In genomic region chr18:55508637-55509036, GRCh38 we compare ENCODE assay signal across 18 cellular contexts.
DNase-seq lines count a peak whose midpoint lies in the region; ATAC-seq and TF ChIP-seq lines count a peak whose summit lies in the region.
"Had no signal": no experiment of that assay in that cellular context is flagged by ENCODE, and none has a peak within 500 bp of the region (broad histone marks: within the 10 kb centered on the region; RNA-seq: fewer than 3 reads in every experiment).

No MANE protein-coding gene starts in this region.

- H2AFZ ChIP-seq in mesenchymal stem cell (ENCODE audit: low read depth, low read length) = no peak overlapping the region

- H3K14ac ChIP-seq in mesenchymal stem cell (ENCODE audit: low read length in 2 of 2) = no peak overlapping the region

- CTCF ChIA-PET in WTC11 (lab: Charles Lee) = interaction anchor here (0.9 kb wide), 1 partner anchor 273 kb away, joined by 3 read pairs; no protein-coding TSS in a partner anchor

- H2BK5ac ChIP-seq in mesenchymal stem cell (ENCODE audit: low read depth, low read length, poor library complexity, severe bottlenecking) = no peak overlapping the region

- H3K36me3 ChIP-seq in HUES6 (ENCODE audit: control insufficient read depth, insufficient read depth, low read length) (no peaks in the 10 kb centered on the region), mesenchymal stem cell (ENCODE audit: control insufficient read depth in 1 of 2, insufficient read depth in 2 of 2, low read depth in 1 of 2, low read length in 2 of 2) (no peaks in the 10 kb centered on the region), testis (ENCODE audit: low read depth, missing control alignments) (no peaks in the 10 kb centered on the region)
- H3K36me3 ChIP-seq: esophagus squamous epithelium had no signal

- H3K79me1 ChIP-seq in mesenchymal stem cell (replicated peaks; ENCODE audit: low read length, poor library complexity, severe bottlenecking) = peaks cover 20% of the 10 kb centered on the region

- H3K4ac ChIP-seq in mesenchymal stem cell (ENCODE audit: low read depth in 1 of 2, low read length in 2 of 2) = no peak overlapping the region

- no peak for TF ChIP-seq CTCF in WTC11 (IDR thresholded peaks at IDR 0.05)
- no peak for TF ChIP-seq CTCF in testis (IDR thresholded peaks at IDR 0.05)

- H3K4me3 Mint-ChIP-seq in WTC11 = no peak overlapping the region
- H3K4me3 Mint-ChIP-seq: activated T-cell treated with anti-CD3 and anti-CD28 coated beads, Interleukin-2, amount 50 U/mL, for 24 hours had no signal

- no peak overlapping the region for H2BK120ac ChIP-seq in mesenchymal stem cell (ENCODE audit: low read depth, low read length)

- no peak overlapping the region for H3K18ac ChIP-seq in mesenchymal stem cell (ENCODE audit: low read depth in 1 of 2, low read length in 2 of 2)

- no peak overlapping the region for H3K23ac ChIP-seq in mesenchymal stem cell (ENCODE audit: low read length in 2 of 2)

- no peak overlapping the region for H2BK15ac ChIP-seq in mesenchymal stem cell (ENCODE audit: low read depth, poor library complexity, severe bottlenecking)

- H3K4me3 ChIP-seq in HUES6 (ENCODE audit: low read depth, low read length) (no peak overlapping the region), mesenchymal stem cell (ENCODE audit: insufficient read depth in 1 of 2, low read depth in 1 of 2, low read length in 2 of 2) (peak overlapping the region in 1 of 2 experiments; percentile 64), testis (no peak overlapping the region)

- no peak overlapping the region for H2BK12ac ChIP-seq in mesenchymal stem cell (ENCODE audit: low read length in 2 of 2)

- H3K9me3 ChIP-seq in HUES6 (ENCODE audit: control insufficient read depth, insufficient read depth, low read depth, low read length) = no peaks in the 10 kb centered on the region
- no peaks in the 10 kb centered on the region for H3K9me3 ChIP-seq in mesenchymal stem cell (ENCODE audit: control insufficient read depth, low read length)
- no peaks in the 10 kb centered on the region for H3K9me3 ChIP-seq in testis
- H3K9me3 ChIP-seq: esophagus squamous epithelium had no signal

- H3K9ac ChIP-seq in HUES6 (ENCODE audit: low read length) = no peak overlapping the region
- peak overlapping the region; percentile 93 for H3K9ac ChIP-seq in mesenchymal stem cell (ENCODE audit: low read length)

- DNase-seq in WTC11 (ENCODE audit: low spot score) = no peak
- no peak for DNase-seq in mesenchymal stem cell
- no peak for DNase-seq in testis
- no peak for DNase-seq in LoVo (ENCODE audit: low spot score)
- DNase-seq in T-helper 2 cell = no peak
- DNase-seq: activated CD4-positive, alpha-beta T cell treated with anti-CD3 and anti-CD28 coated beads, Interleukin-2, amount 50 U/mL, for 48 hours; activated T-cell treated with anti-CD3 and anti-CD28 coated beads, Interleukin-2, amount 50 U/mL, for 24 hours; DMS153; esophagus squamous epithelium; HCEC 1CT; NCI-H1417; stimulated activated CD4-positive, alpha-beta T cell treated with anti-CD3 and anti-CD28 coated beads, Interleukin-4, amount 100 ng/mL, for 1 hour; substantia nigra; T-helper 1 cell had no signal

- H4K8ac ChIP-seq in mesenchymal stem cell (ENCODE audit: low read length) = no peak overlapping the region

- POLR2A ChIA-PET in WTC11 (lab: Charles Lee) = no interaction called here

- H3K4me1 ChIP-seq in HUES6 (ENCODE audit: control insufficient read depth, insufficient read depth, low read length) (peaks cover 42% of the 10 kb centered on the region), mesenchymal stem cell (ENCODE audit: control insufficient read depth, insufficient read depth, low read depth, low read length) (no peaks in the 10 kb centered on the region), testis (peaks cover 27% of the 10 kb centered on the region)

- intact Hi-C loops in testis (cut with DNase I; ENCODE audit: low total_unique reads) = no loop called here

- ATAC-seq in WTC11 = no peak
- no peak for ATAC-seq in GM18505 (IDR thresholded peaks at IDR 0.05; ENCODE audit: unreplicated experiment)
- ATAC-seq: activated naive CD4-positive, alpha-beta T cell treated with anti-CD3 and anti-CD28 coated beads, Interleukin-2, amount 50 U/mL, for 72 hours had no signal

- H3K27me3 ChIP-seq in HUES6 (ENCODE audit: control insufficient read depth, insufficient read depth, low read length) (no peaks in the 10 kb centered on the region), mesenchymal stem cell (ENCODE audit: control insufficient read depth in 1 of 2, insufficient read depth in 1 of 2, low read length in 2 of 2) (no peaks in the 10 kb centered on the region), testis (no peaks in the 10 kb centered on the region)
- H3K27me3 ChIP-seq: esophagus squamous epithelium had no signal

- H3K36me3 Mint-ChIP-seq in WTC11 = no peaks in the 10 kb centered on the region
- H3K36me3 Mint-ChIP-seq: activated naive CD4-positive, alpha-beta T cell treated with anti-CD3 and anti-CD28 coated beads, Interleukin-2, amount 50 U/mL, for 72 hours had no signal

- no peak overlapping the region for H3K4me2 ChIP-seq in mesenchymal stem cell (ENCODE audit: low read length, poor library complexity, severe bottlenecking)

- peak overlapping the region; percentile 80 for H3K27ac Mint-ChIP-seq in WTC11
- H3K27ac Mint-ChIP-seq: activated naive CD4-positive, alpha-beta T cell treated with anti-CD3 and anti-CD28 coated beads, Interleukin-2, amount 50 U/mL, for 72 hours; activated T-cell treated with anti-CD3 and anti-CD28 coated beads, Interleukin-2, amount 50 U/mL, for 24 hours had no signal

- TF ChIP-seq POLR2A in testis (IDR thresholded peaks at IDR 0.05) = no peak
- TF ChIP-seq POLR2A in GM18505 (IDR thresholded peaks at IDR 0.05; ENCODE audit: borderline replicate concordance, extremely low read depth, insufficient read depth, insufficient read length) = no peak

- H3K27me3 Mint-ChIP-seq in WTC11 (ENCODE audit: low read depth) = no peaks in the 10 kb centered on the region

- H3K27ac ChIP-seq in HUES6 (ENCODE audit: low read depth, low read length) (0 out of 2 replicates have a peak overlapping the region, but pooled peaks have one; percentile 13), mesenchymal stem cell (ENCODE audit: low read length, poor library complexity, severe bottlenecking) (no peak overlapping the region), testis (peak overlapping the region; percentile 59 to 83)
- H3K27ac ChIP-seq: C4-2B had no signal

- H3K9me3 Mint-ChIP-seq in WTC11 = no peaks in the 10 kb centered on the region
- H3K9me3 Mint-ChIP-seq: activated naive CD4-positive, alpha-beta T cell treated with anti-CD3 and anti-CD28 coated beads, Interleukin-2, amount 50 U/mL, for 72 hours; activated T-cell treated with anti-CD3 and anti-CD28 coated beads, Interleukin-2, amount 50 U/mL, for 24 hours had no signal

- no peak overlapping the region for H4K91ac ChIP-seq in mesenchymal stem cell (ENCODE audit: low read length)

- H2AK5ac ChIP-seq in mesenchymal stem cell (ENCODE audit: low read length, severe bottlenecking) = no peak overlapping the region

- peaks cover 69% of the 10 kb centered on the region for H3K4me1 Mint-ChIP-seq in WTC11

- 65% methylated on average over 2 of the region's 5 CpGs for WGBS in mesenchymal stem cell
- WGBS in testis, 2 donors = 46 to 54% methylated on average over 5 of the region's 5 CpGs

TF ChIP-seq in WTC11, 78 proteins besides CTCF, POLR2A, EP300 and RAD21:
- TF ChIP-seq STAT6 (CRISPR knock-in tag; conservative IDR thresholded peaks at IDR 0.05; ENCODE audit: low read depth) (no peak), IRF2 (CRISPR knock-in tag; IDR thresholded peaks at IDR 0.05; ENCODE audit: borderline replicate concordance, low read depth) (no peak), IRF1 (CRISPR knock-in tag; IDR thresholded peaks at IDR 0.05) (no peak), JAZF1 (CRISPR knock-in tag; IDR thresholded peaks at IDR 0.05) (no peak), ATF2 (CRISPR knock-in tag; IDR thresholded peaks at IDR 0.05; ENCODE audit: borderline replicate concordance, low read depth) (no peak), KAT7 (CRISPR knock-in tag; IDR thresholded peaks at IDR 0.05; ENCODE audit: borderline replicate concordance) (no peak), ZNF219 (CRISPR knock-in tag; IDR thresholded peaks at IDR 0.05; ENCODE audit: borderline replicate concordance) (no peak)
